Comparison of ENCODE assay signal across 1 cellular context in the genomic region with DNA sequence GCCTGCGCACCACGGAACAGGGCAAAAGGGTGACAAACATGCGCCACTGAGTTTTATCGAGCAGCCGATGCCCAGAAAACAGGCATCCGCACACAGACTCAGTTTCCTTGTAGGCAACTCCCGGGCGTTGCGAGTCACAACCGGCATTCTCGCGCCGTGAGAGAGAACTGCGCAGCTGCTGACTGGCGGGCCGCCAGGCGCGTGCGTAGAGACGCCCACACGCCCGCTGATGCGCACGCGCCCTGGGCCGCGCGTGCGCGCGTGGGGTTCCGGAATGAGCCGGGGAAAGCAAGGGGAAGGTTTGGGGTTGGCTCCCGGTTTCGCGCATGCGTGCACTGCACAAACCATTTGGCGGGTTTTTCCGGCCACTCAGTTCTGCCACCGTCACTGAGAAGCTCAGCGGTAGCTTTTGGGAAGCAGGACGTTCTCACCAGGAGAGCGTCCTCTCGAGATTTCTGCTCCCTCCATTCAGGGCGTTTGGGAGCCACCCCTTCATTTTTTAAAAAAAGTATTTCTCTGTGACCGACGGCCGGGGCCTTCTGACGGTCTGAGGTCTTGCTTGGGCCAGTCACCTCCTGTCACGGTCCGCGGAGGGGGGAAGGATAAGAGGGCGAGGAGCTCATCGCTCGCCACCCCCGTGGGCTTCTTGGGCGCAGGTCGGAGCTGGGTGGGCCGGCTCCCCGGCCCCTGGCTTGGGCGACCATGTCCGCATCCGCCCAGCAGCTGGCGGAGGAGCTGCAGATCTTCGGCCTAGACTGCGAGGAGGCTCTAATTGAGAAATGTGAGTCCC.
TF ChIP-seq lines count a peak whose summit lies in the region.

A gene with protein sequence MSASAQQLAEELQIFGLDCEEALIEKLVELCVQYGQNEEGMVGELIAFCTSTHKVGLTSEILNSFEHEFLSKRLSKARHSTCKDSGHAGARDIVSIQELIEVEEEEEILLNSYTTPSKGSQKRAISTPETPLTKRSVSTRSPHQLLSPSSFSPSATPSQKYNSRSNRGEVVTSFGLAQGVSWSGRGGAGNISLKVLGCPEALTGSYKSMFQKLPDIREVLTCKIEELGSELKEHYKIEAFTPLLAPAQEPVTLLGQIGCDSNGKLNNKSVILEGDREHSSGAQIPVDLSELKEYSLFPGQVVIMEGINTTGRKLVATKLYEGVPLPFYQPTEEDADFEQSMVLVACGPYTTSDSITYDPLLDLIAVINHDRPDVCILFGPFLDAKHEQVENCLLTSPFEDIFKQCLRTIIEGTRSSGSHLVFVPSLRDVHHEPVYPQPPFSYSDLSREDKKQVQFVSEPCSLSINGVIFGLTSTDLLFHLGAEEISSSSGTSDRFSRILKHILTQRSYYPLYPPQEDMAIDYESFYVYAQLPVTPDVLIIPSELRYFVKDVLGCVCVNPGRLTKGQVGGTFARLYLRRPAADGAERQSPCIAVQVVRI (plus strand): TSS at position 372 of the 790 bp plus-strand sequence. CDS start 331 bp downstream, at position 703.

TF ChIP-seq in HepG2, 621 proteins besides CTCF, POLR2A, EP300 and RAD21 (continued from another document and continues in another):
- no peak for TF ChIP-seq ZBTB39 (CRISPR knock-in tag; IDR thresholded peaks at IDR 0.05)
- TF ChIP-seq TGIF2 (CRISPR knock-in tag; IDR thresholded peaks at IDR 0.05): peak; percentile 55; the same call in 1 of the 2 replicates
- peak; percentile 34 for TF ChIP-seq HDAC1 (CRISPR knock-in tag; IDR thresholded peaks at IDR 0.05)
- no peak for TF ChIP-seq DNMT3B (CRISPR knock-in tag; conservative IDR thresholded peaks at IDR 0.05)
- TF ChIP-seq ZNF207 (IDR thresholded peaks at IDR 0.05; ENCODE audit: borderline replicate concordance): no peak
- no peak for TF ChIP-seq ZNF333 (CRISPR knock-in tag; IDR thresholded peaks at IDR 0.05; ENCODE audit: borderline replicate concordance)
- TF ChIP-seq RCOR2 (CRISPR knock-in tag; IDR thresholded peaks at IDR 0.05): no peak
- no peak for TF ChIP-seq ZNF703 (CRISPR knock-in tag; IDR thresholded peaks at IDR 0.05; ENCODE audit: borderline replicate concordance)
- TF ChIP-seq, protein P1, sequence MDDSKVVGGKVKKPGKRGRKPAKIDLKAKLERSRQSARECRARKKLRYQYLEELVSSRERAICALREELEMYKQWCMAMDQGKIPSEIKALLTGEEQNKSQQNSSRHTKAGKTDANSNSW (CRISPR knock-in tag; IDR thresholded peaks at IDR 0.05; ENCODE audit: borderline replicate concordance): peak; percentile 85; the same call in 1 of the 2 replicates
- TF ChIP-seq NFE2 (CRISPR knock-in tag; IDR thresholded peaks at IDR 0.05): no peak
- TF ChIP-seq ASH2L (IDR thresholded peaks at IDR 0.05; ENCODE audit: insufficient read length, low read depth, low read length): peak; percentile 66
- TF ChIP-seq DRAP1 (CRISPR knock-in tag; IDR thresholded peaks at IDR 0.05): 0 out of 2 replicates have a peak, but pooled peaks have one; percentile 37
- TF ChIP-seq, protein P2, sequence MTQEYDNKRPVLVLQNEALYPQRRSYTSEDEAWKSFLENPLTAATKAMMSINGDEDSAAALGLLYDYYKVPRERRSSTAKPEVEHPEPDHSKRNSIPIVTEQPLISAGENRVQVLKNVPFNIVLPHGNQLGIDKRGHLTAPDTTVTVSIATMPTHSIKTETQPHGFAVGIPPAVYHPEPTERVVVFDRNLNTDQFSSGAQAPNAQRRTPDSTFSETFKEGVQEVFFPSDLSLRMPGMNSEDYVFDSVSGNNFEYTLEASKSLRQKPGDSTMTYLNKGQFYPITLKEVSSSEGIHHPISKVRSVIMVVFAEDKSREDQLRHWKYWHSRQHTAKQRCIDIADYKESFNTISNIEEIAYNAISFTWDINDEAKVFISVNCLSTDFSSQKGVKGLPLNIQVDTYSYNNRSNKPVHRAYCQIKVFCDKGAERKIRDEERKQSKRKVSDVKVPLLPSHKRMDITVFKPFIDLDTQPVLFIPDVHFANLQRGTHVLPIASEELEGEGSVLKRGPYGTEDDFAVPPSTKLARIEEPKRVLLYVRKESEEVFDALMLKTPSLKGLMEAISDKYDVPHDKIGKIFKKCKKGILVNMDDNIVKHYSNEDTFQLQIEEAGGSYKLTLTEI (CRISPR knock-in tag; conservative IDR thresholded peaks at IDR 0.05): no peak
- no peak for TF ChIP-seq ZFP90 (CRISPR knock-in tag; IDR thresholded peaks at IDR 0.05; ENCODE audit: borderline replicate concordance)
- TF ChIP-seq ERF (CRISPR knock-in tag; IDR thresholded peaks at IDR 0.05): 0 out of 2 replicates have a peak, but pooled peaks have one; percentile 43
- TF ChIP-seq HMGXB4 (CRISPR knock-in tag; IDR thresholded peaks at IDR 0.05; ENCODE audit: borderline replicate concordance in 1 of 2, low read depth in 1 of 2): peak; percentile 22 to 46; a peak in 2 of 4 replicates
- no peak for TF ChIP-seq PPARG (CRISPR knock-in tag; conservative IDR thresholded peaks at IDR 0.05)
- TF ChIP-seq MBNL3 (CRISPR knock-in tag; conservative IDR thresholded peaks at IDR 0.05): no peak
- 0 out of 2 replicates have a peak, but pooled peaks have one; percentile 19 for TF ChIP-seq ZNF335 (CRISPR knock-in tag; IDR thresholded peaks at IDR 0.05)
- TF ChIP-seq BATF2 (CRISPR knock-in tag; IDR thresholded peaks at IDR 0.05): no peak
- TF ChIP-seq, protein P3, sequence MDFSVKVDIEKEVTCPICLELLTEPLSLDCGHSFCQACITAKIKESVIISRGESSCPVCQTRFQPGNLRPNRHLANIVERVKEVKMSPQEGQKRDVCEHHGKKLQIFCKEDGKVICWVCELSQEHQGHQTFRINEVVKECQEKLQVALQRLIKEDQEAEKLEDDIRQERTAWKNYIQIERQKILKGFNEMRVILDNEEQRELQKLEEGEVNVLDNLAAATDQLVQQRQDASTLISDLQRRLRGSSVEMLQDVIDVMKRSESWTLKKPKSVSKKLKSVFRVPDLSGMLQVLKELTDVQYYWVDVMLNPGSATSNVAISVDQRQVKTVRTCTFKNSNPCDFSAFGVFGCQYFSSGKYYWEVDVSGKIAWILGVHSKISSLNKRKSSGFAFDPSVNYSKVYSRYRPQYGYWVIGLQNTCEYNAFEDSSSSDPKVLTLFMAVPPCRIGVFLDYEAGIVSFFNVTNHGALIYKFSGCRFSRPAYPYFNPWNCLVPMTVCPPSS (IDR thresholded peaks at IDR 0.05): no peak
- no peak for TF ChIP-seq AGO1 (IDR thresholded peaks at IDR 0.05; ENCODE audit: low read depth, low read length, poor library complexity, severe bottlenecking)
- TF ChIP-seq ZNF234 (CRISPR knock-in tag; conservative IDR thresholded peaks at IDR 0.05): no peak
- no peak for TF ChIP-seq TARDBP (CRISPR knock-in tag; IDR thresholded peaks at IDR 0.05)
- TF ChIP-seq, protein P4, sequence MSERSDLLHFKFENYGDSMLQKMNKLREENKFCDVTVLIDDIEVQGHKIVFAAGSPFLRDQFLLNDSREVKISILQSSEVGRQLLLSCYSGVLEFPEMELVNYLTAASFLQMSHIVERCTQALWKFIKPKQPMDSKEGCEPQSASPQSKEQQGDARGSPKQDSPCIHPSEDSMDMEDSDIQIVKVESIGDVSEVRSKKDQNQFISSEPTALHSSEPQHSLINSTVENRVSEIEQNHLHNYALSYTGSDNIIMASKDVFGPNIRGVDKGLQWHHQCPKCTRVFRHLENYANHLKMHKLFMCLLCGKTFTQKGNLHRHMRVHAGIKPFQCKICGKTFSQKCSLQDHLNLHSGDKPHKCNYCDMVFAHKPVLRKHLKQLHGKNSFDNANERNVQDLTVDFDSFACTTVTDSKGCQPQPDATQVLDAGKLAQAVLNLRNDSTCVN (CRISPR knock-in tag; IDR thresholded peaks at IDR 0.05; ENCODE audit: borderline replicate concordance): no peak
- TF ChIP-seq ZFP36 (IDR thresholded peaks at IDR 0.05; ENCODE audit: borderline replicate concordance, low read depth, low read length, partially characterized antibody): no peak
- TF ChIP-seq ZMAT3 (CRISPR knock-in tag; conservative IDR thresholded peaks at IDR 0.05): no peak; the same call in 1 of the 2 replicates
- TF ChIP-seq, protein P5, sequence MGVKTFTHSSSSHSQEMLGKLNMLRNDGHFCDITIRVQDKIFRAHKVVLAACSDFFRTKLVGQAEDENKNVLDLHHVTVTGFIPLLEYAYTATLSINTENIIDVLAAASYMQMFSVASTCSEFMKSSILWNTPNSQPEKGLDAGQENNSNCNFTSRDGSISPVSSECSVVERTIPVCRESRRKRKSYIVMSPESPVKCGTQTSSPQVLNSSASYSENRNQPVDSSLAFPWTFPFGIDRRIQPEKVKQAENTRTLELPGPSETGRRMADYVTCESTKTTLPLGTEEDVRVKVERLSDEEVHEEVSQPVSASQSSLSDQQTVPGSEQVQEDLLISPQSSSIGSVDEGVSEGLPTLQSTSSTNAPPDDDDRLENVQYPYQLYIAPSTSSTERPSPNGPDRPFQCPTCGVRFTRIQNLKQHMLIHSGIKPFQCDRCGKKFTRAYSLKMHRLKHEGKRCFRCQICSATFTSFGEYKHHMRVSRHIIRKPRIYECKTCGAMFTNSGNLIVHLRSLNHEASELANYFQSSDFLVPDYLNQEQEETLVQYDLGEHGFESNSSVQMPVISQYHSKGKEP (CRISPR knock-in tag; IDR thresholded peaks at IDR 0.05): no peak
- TF ChIP-seq ZNF883 (CRISPR knock-in tag; IDR thresholded peaks at IDR 0.05; ENCODE audit: not compliant biosample characterization): peak; percentile 35
- TF ChIP-seq SRSF9 (IDR thresholded peaks at IDR 0.05; ENCODE audit: borderline replicate concordance, insufficient read depth, low read depth, low read length, poor library complexity, severe bottlenecking): no peak
- no peak for TF ChIP-seq SRF (IDR thresholded peaks at IDR 0.05; ENCODE audit: low read depth, low read length)
- TF ChIP-seq PCBP1 (IDR thresholded peaks at IDR 0.05; ENCODE audit: borderline replicate concordance, low read depth, low read length): no peak
- TF ChIP-seq MTF2 (CRISPR knock-in tag; IDR thresholded peaks at IDR 0.05; ENCODE audit: borderline replicate concordance): no peak
- no peak for TF ChIP-seq DR1 (CRISPR knock-in tag; IDR thresholded peaks at IDR 0.05)
- TF ChIP-seq CCAR2 (optimal IDR thresholded peaks at IDR 0.05; ENCODE audit: low read depth, low read length): no peak
- TF ChIP-seq, protein P6, sequence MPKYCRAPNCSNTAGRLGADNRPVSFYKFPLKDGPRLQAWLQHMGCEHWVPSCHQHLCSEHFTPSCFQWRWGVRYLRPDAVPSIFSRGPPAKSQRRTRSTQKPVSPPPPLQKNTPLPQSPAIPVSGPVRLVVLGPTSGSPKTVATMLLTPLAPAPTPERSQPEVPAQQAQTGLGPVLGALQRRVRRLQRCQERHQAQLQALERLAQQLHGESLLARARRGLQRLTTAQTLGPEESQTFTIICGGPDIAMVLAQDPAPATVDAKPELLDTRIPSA (CRISPR knock-in tag; IDR thresholded peaks at IDR 0.05; ENCODE audit: borderline replicate concordance): no peak
- no peak for TF ChIP-seq GTF3A (CRISPR knock-in tag; conservative IDR thresholded peaks at IDR 0.05)
- TF ChIP-seq CENPX (CRISPR knock-in tag; IDR thresholded peaks at IDR 0.05): no peak
- no peak for TF ChIP-seq ZNF30 (CRISPR knock-in tag; IDR thresholded peaks at IDR 0.05)
- TF ChIP-seq ZNF775 (CRISPR knock-in tag; IDR thresholded peaks at IDR 0.05; ENCODE audit: borderline replicate concordance): no peak
